In the genomic region with DNA sequence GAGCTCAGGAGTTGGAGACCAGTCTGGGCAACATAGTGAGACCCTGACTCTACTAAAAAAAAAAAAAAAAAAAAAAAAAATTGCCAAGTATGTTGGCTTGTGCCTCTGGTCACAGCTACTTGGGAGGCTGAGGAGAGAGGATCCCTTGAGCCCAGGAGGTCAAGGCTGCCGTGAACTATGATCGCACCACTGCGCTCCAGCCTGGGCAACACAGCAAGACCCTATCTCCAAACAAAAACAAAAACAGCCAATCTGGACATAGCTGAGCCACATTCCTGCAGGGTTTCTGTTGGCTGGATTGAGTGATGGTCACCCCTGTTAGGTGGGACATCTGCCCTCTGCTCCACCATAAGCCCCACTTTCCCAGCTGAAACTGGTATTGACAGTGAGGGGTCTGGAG, we compare ENCODE assay signal across 22 cellular contexts. TPM values are rescaled to one million over a fixed set of nuclear protein-coding genes. Genes with fewer than 3 reads are reported as not detected.
A peak's percentile ranks its signal among the peaks of the same experiment; 100 is the strongest.
DNase-seq lines count a peak whose midpoint lies in the region; ATAC-seq and TF ChIP-seq lines count a peak whose summit lies in the region.
"Had no signal": no experiment of that assay in that cellular context is flagged by ENCODE, and none has a peak within 500 bp of the region (broad histone marks: within the 10 kb centered on the region; RNA-seq: fewer than 3 reads in every experiment).

No MANE protein-coding gene starts in this region.

- H3K4me1 ChIP-seq in left ventricle myocardium inferior = no peaks in the 10 kb centered on the region
- no peaks in the 10 kb centered on the region for H3K4me1 ChIP-seq in HEK293 (ENCODE audit: control insufficient read depth, insufficient read depth, low read length)
- peaks cover 23% of the 10 kb centered on the region for H3K4me1 ChIP-seq in adipocyte (ENCODE audit: control insufficient read depth, insufficient read depth, low read length)
- H3K4me1 ChIP-seq in osteoblast (ENCODE audit: insufficient read depth, low read length) = no peaks in the 10 kb centered on the region
- H3K4me1 ChIP-seq: A549, Caco-2 had no signal

- intact Hi-C loops in left ventricle myocardium inferior (cut with micrococcal nuclease) (no loop called here), left ventricle myocardium superior (cut with micrococcal nuclease) (no loop called here)

- H3K9ac ChIP-seq in adipocyte (ENCODE audit: low read length) = peak overlapping the region; percentile 16
- H3K9ac ChIP-seq: BLaER1 treated with 17β-estradiol and CSF1 and Interleukin-3, amounts not matched to agents 10 nM and 100 nM had no signal

- no peaks in the 10 kb centered on the region for H4K20me1 ChIP-seq in osteoblast (ENCODE audit: insufficient read depth, low read length)
- H4K20me1 ChIP-seq: BLaER1 treated with 17β-estradiol and CSF1 and Interleukin-3, amounts not matched to agents 10 nM and 100 nM had no signal

- no peak overlapping the region for H3K4me2 ChIP-seq in osteoblast (ENCODE audit: insufficient read depth, low read length)
- H3K4me2 ChIP-seq: A549; BLaER1 treated with 17β-estradiol and CSF1 and Interleukin-3, amounts not matched to agents 10 nM and 100 nM had no signal

- no peak overlapping the region for H2AFZ ChIP-seq in osteoblast (ENCODE audit: low read length)

- H3K4me3 ChIP-seq in left ventricle myocardium inferior (no peak overlapping the region), HEK293 (ENCODE audit: low read depth, low read length) (no peak overlapping the region), adipocyte (ENCODE audit: low read length) (no peak overlapping the region), osteoblast (ENCODE audit: insufficient read depth, low read length) (no peak overlapping the region), foreskin fibroblast (ENCODE audit: low read depth in 1 of 2, low read length in 2 of 2) (no peak overlapping the region)
- H3K4me3 ChIP-seq: A549; BLaER1 treated with 17β-estradiol and CSF1 and Interleukin-3, amounts not matched to agents 10 nM and 100 nM; GM12878 had no signal

- DNase-seq in left ventricle myocardium inferior = no peak
- no peak for DNase-seq in left ventricle myocardium superior
- DNase-seq in adipocyte (ENCODE audit: low read depth) = no peak
- DNase-seq in osteoblast (ENCODE audit: insufficient read length, low spot score, missing footprints) = peak; percentile 62
- no peak for DNase-seq in foreskin fibroblast
- no peak for DNase-seq in cerebellar nuclear complex (lab: John Stamatoyannopoulos, UW)
- DNase-seq: AML-193; Caco-2; Calu3; CD4-positive, alpha-beta T cell; CD8-positive, alpha-beta T cell; DMS79 treated with DMSO at 0.1 percent for 48 hours; GDM1 had no signal

- CTCF ChIA-PET in HEK293 (lab: Yijun Ruan, JAX) = interaction anchor here (0.5 to 1.8 kb wide), 4 partner anchors 16 to 361 kb away, joined by 3 to 5 read pairs (median 4); no protein-coding TSS in a partner anchor

- H3K9me3 ChIP-seq in left ventricle myocardium inferior (replicated peaks) (peaks cover 11% of the 10 kb centered on the region), HEK293 (ENCODE audit: control insufficient read depth, insufficient read depth, low read depth, low read length) (no peaks in the 10 kb centered on the region), adipocyte (ENCODE audit: control insufficient read depth, low read length) (peaks cover 11% of the 10 kb centered on the region), osteoblast (ENCODE audit: low read depth, low read length) (peaks cover 10% of the 10 kb centered on the region)
- H3K9me3 ChIP-seq: Caco-2 had no signal

- H3K27me3 ChIP-seq in left ventricle myocardium inferior (ENCODE audit: low read depth) = no peaks in the 10 kb centered on the region
- H3K27me3 ChIP-seq in adipocyte (replicated peaks; ENCODE audit: control insufficient read depth, insufficient read depth, low read length) = no peaks in the 10 kb centered on the region
- H3K27me3 ChIP-seq in osteoblast (ENCODE audit: insufficient read depth, low read length) = no peaks in the 10 kb centered on the region
- H3K27me3 ChIP-seq: BLaER1 treated with 17β-estradiol and CSF1 and Interleukin-3, amounts not matched to agents 10 nM and 100 nM had no signal

- TF ChIP-seq CTCF in left ventricle myocardium inferior (IDR thresholded peaks at IDR 0.05; ENCODE audit: borderline replicate concordance) (no peak), HEK293 (tag by site-specific recombination; IDR thresholded peaks at IDR 0.05) (no peak), osteoblast (IDR thresholded peaks at IDR 0.05; ENCODE audit: extremely low read depth, low read depth, low read length) (no peak), foreskin fibroblast (IDR thresholded peaks at IDR 0.05; ENCODE audit: low read depth, low read length) (no peak)

- H3K79me2 ChIP-seq in osteoblast (ENCODE audit: insufficient read depth, low read length) = no peaks in the 10 kb centered on the region

- no peak for ATAC-seq in left ventricle myocardium superior
- ATAC-seq in HG02973 (IDR thresholded peaks at IDR 0.05; ENCODE audit: unreplicated experiment) = no peak
- ATAC-seq: A549; CD8-positive, alpha-beta T cell; GM12878 had no signal

- H3K27ac ChIP-seq in left ventricle myocardium inferior (replicated peaks) (peak overlapping the region; percentile 48), HEK293 (ENCODE audit: extremely low read depth, low read depth, low read length) (no peak overlapping the region), osteoblast (ENCODE audit: low read depth, low read length) (no peak overlapping the region)
- H3K27ac ChIP-seq: 22Rv1; A549; BLaER1 treated with 17β-estradiol and CSF1 and Interleukin-3, amounts not matched to agents 10 nM and 100 nM; C4-2B had no signal

- H3K36me3 ChIP-seq in left ventricle myocardium inferior (peaks cover 82% of the 10 kb centered on the region), HEK293 (ENCODE audit: control insufficient read depth in 2 of 2, insufficient read depth in 1 of 2, low read length in 2 of 2) (peaks cover 0 to 24% of the 10 kb centered on the region in 2 experiments; a peak in 1 of 3 replicates), adipocyte (ENCODE audit: control insufficient read depth, insufficient read depth, low read length, severe bottlenecking) (peaks cover 23% of the 10 kb centered on the region), osteoblast (ENCODE audit: insufficient read depth, low read length) (peaks cover 16% of the 10 kb centered on the region)

- POLR2A ChIA-PET in HEK293 (lab: Yijun Ruan, JAX) = no interaction called here

TF ChIP-seq in HEK293, 187 proteins besides CTCF, POLR2A, EP300 and RAD21:
- TF ChIP-seq ZNF121 (tag by site-specific recombination; IDR thresholded peaks at IDR 0.05) (peak; percentile 83), ZNF558 (tag by site-specific recombination; IDR thresholded peaks at IDR 0.05) (no peak)
TF ChIP-seq in HEK293: peak in this region for 1.

RNA-seq across cellular contexts. Expression of gene ANGPTL8, which starts 13.6 kb away (rescaled TPM):
- total RNA-seq in left ventricle myocardium inferior (not detected), left ventricle myocardium superior (not detected), osteoblast (not detected in 2 replicates)
- total RNA-seq: A172; B cell; Caco-2; Calu3; CD4-positive, alpha-beta T cell; CD8-positive, alpha-beta T cell; GM12878 had no signal

RNA-seq across cellular contexts. Expression of gene KANK2, which starts 28.5 kb away (rescaled TPM):
- 326 TPM for total RNA-seq in left ventricle myocardium inferior
- total RNA-seq in left ventricle myocardium superior = 471 TPM
- 253 and 295 TPM in 2 replicates for total RNA-seq in osteoblast
- total RNA-seq: CD4-positive, alpha-beta T cell had no signal

RNA-seq across cellular contexts. Expression of gene DOCK6, which starts 36.5 kb away (rescaled TPM):
- total RNA-seq in left ventricle myocardium inferior (43.2 TPM), left ventricle myocardium superior (39.6 TPM), osteoblast (12.7 and 183 TPM in 2 replicates)
